Comparison of ENCODE assay signal across 8 cellular contexts in genomic region chr12:57546438-57547365, GRCh38. TPM values are rescaled to one million over a fixed set of nuclear protein-coding genes. Genes with fewer than 3 reads are reported as not detected.
DNase-seq lines count a peak whose midpoint lies in the region; ATAC-seq and TF ChIP-seq lines count a peak whose summit lies in the region.

Gene DCTN2 (minus strand): TSS chr12:57547192. CDS start chr12:57547063, 129 bp downstream.

- peak in 1 of 2 donors; percentile 29 for TF ChIP-seq POLR2A in vagina (IDR thresholded peaks at IDR 0.05)

- H3K27ac ChIP-seq in right cardiac atrium (ENCODE audit: low read length) (peak within 1 kb of the TSS; percentile 42), vagina (peak within 1 kb of the TSS; percentile 94)

- peak within 1 kb of the TSS; percentile 87 for H3K4me3 ChIP-seq in right cardiac atrium (ENCODE audit: low read length)
- H3K4me3 ChIP-seq in vagina, result peak within 1 kb of the TSS; percentile 90 to 91

- WGBS in right cardiac atrium, result under 1% methylated on average over 58 of the region's 58 CpGs

- H3K4me1 ChIP-seq in right cardiac atrium (ENCODE audit: control insufficient read depth, insufficient read depth, low read length) (peaks cover 7% of the 10 kb centered on the region), vagina (peaks cover 41% of the 10 kb centered on the region)

- ATAC-seq in GM18499 (IDR thresholded peaks at IDR 0.05; ENCODE audit: insufficient read depth, unreplicated experiment) (peak; percentile 97), HG02943 (IDR thresholded peaks at IDR 0.05; ENCODE audit: low read depth, unreplicated experiment) (peak; percentile 99), right cardiac atrium (peak; percentile 98)

- H3K9me3 ChIP-seq in right cardiac atrium (ENCODE audit: control insufficient read depth, low read length) (no peaks in the 10 kb centered on the region), vagina (no peaks in the 10 kb centered on the region)

- H3K36me3 ChIP-seq in vagina, result peaks cover 0 to 4% of the 10 kb centered on the region in 2 donors

- DNase-seq in NCI-H187 treated with DMSO at 0.1 percent for 48 hours (lab: John Stamatoyannopoulos, UW), result peak; percentile 99
- DNase-seq in anterior cingulate cortex (lab: John Stamatoyannopoulos, UW), result peak; percentile 50 to 98 (median 93)
- peak; percentile 97 to 98 (median 97) for DNase-seq in right cardiac atrium
- peak; percentile 96 for DNase-seq in putamen (ENCODE audit: low spot score)
- DNase-seq in vagina (ENCODE audit: extremely low spot score in 2 of 2), result peak in 1 of 2 donors; percentile 96

- no peaks in the 10 kb centered on the region for H3K27me3 ChIP-seq in right cardiac atrium (ENCODE audit: control insufficient read depth, insufficient read depth)
- H3K27me3 ChIP-seq in vagina, result no peaks in the 10 kb centered on the region

- intact Hi-C loops in T-helper 2 cell treated with Interferon-gamma antibody and Interleukin-4, amounts not matched to agents 100 ng/mL and 5 ng/mL, for 36 hours (cut with micrococcal nuclease), result loop anchor here (1.0 to 5.0 kb wide), 8 partner anchors 24 to 206 kb away; partner anchors contain the start of genes CDK4, GLI1, MBD6 and OS9
- intact Hi-C loops in right cardiac atrium (cut with DNase I) (no loop called here), vagina (cut with DNase I) (no loop called here)

- TF ChIP-seq CTCF in vagina (IDR thresholded peaks at IDR 0.05), result no peak

RNA-seq across cellular contexts. Expression of gene DCTN2, which starts in this region (rescaled TPM):
- 85.7 and 88.4 TPM in 2 replicates for total RNA-seq in T-helper 2 cell treated with Interferon-gamma antibody and Interleukin-4, amounts not matched to agents 100 ng/mL and 5 ng/mL, for 36 hours
- total RNA-seq in right cardiac atrium (10 to 100 TPM; 88.6 to 92.4 (median 89.5) TPM), vagina (131 TPM)
- 99.2 TPM for polyA plus RNA-seq in right cardiac atrium
